9 cellular contexts compared by ENCODE assay signal in the genomic region with DNA sequence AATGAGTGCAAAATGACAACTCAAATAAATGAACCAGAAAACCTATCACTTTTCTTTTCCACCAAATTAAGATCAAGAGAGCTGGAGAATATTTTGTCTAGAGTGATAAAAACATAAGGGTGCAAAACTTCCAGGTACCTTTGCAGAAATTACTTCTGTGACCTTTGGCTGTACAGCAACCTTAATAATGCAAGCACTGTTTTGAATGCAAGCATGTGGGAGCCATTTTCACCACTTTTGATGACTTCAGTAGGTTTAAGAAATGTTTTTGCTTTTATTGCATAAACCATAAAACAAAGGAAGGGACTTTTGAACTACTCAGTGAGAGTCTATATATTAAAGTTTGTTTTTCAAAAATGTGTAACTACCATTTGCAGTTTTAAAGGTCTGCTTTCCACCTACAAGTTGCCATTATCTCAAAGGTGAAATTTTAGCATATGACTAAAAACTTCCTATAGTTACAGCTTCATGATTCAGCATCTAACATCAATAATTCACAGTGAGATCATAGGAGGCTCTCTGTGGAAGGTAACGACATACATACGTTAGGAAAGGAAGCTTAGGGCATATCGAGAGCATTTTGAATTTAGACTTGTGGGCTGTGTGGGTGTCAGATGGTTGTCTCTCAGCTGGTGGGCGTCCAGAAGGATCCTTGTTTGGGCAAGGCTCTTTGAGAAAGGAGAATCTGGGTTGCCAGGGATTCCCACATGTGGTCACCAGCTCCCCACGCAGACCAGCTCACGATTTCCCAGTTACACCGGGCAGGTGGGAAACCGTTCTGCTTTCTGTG. TPM values are rescaled to one million over a fixed set of nuclear protein-coding genes. Genes with fewer than 3 reads are reported as not detected.
A peak's percentile ranks its signal among the peaks of the same experiment; 100 is the strongest.
DNase-seq lines count a peak whose midpoint lies in the region; ATAC-seq and TF ChIP-seq lines count a peak whose summit lies in the region.
"Had no signal": no experiment of that assay in that cellular context is flagged by ENCODE, and none has a peak within 500 bp of the region (broad histone marks: within the 10 kb centered on the region; RNA-seq: fewer than 3 reads in every experiment).

No MANE protein-coding gene starts in this region.

- H3K27ac ChIP-seq in VCaP, result peak overlapping the region; percentile 95
- H3K27ac ChIP-seq: 22Rv1 had no signal

- no peaks in the 10 kb centered on the region for H3K27me3 ChIP-seq in neuron (ENCODE audit: insufficient read depth, low read length)

- H3K4me3 ChIP-seq in neuron (ENCODE audit: low read length), result no peak overlapping the region

- H2AFZ ChIP-seq in neuron (ENCODE audit: low read depth, low read length), result peak overlapping the region; percentile 34

- peaks cover 30% of the 10 kb centered on the region for H3K4me1 ChIP-seq in neuron (ENCODE audit: insufficient read depth, low read length)

- H3K36me3 ChIP-seq in neuron (ENCODE audit: insufficient read depth, low read length), result peaks cover 18% of the 10 kb centered on the region

- H3K9me3 ChIP-seq in neuron (ENCODE audit: low read length), result no peaks in the 10 kb centered on the region

- TF ChIP-seq CTCF in VCaP (conservative IDR thresholded peaks at IDR 0.05), result no peak

- no peak for ATAC-seq in GM19324 (IDR thresholded peaks at IDR 0.05; ENCODE audit: low FRiP score, unreplicated experiment)

- DNase-seq in DMS53 (lab: John Stamatoyannopoulos, UW), result peak; percentile 69
- no peak for DNase-seq in DMS53 treated with DMSO at 0.1 percent for 48 hours (lab: John Stamatoyannopoulos, UW; ENCODE audit: unreplicated experiment)
- DNase-seq in dermis blood vessel endothelial cell, result peak; percentile 65
- no peak for DNase-seq in NK-92 treated with Interleukin-12 subunit alpha and Interleukin-12 subunit beta, amount 100 ng/mL, for 24 hours (lab: John Stamatoyannopoulos, UW)
- DNase-seq in SIG-M5 (lab: John Stamatoyannopoulos, UW), result no peak

RNA-seq across cellular contexts. Expression of gene GADD45A, which starts 1.1 kb away (rescaled TPM):
- total RNA-seq in dermis blood vessel endothelial cell, result 27.2 and 34.9 TPM in 2 replicates

Comparison
In these comparisons a context has a peak if more than half of its experiments do, and no peak if none do; other contexts are left out.
1. DNase-seq: peak in DMS53 (single experiment) and dermis blood vessel endothelial cell (single experiment); none in DMS53 treated with DMSO at 0.1 percent for 48 hours (single experiment), NK-92 treated with Interleukin-12 subunit alpha and Interleukin-12 subunit beta, amount 100 ng/mL, for 24 hours (single experiment) and SIG-M5 (single experiment).